27 cellular contexts compared by ENCODE assay signal in the genomic region with DNA sequence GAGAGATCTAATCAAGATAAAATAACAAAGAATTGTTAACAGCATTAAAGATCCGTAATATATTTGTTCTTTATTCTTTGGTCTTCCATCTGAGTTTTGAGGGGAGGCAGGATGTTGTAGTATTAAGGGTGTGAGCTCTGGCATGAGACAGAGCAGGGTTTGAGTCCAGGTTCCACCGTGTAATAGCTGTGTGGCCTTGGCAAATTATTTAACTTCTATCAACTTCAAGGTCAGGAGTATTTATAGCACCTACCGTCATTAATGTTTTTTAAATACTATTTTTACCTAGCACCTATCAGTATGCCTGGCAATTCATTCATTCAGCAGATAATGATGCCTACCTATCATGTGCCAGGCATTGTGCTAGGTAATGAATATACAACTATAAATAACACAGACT.
DNase-seq lines count a peak whose midpoint lies in the region; ATAC-seq, FAIRE-seq and TF ChIP-seq lines count a peak whose summit lies in the region.
"Had no signal": no experiment of that assay in that cellular context is flagged by ENCODE, and none has a peak within 500 bp of the region (broad histone marks: within the 10 kb centered on the region; RNA-seq: fewer than 3 reads in every experiment).

No MANE protein-coding gene starts in this region.

- no peak for FAIRE-seq in pancreas (lab: Jason Lieb, UNC)
- FAIRE-seq: A549, GM12878, GM12892, GM18507 had no signal

- peaks cover 8% of the 10 kb centered on the region for H3K4me1 ChIP-seq in mammary epithelial cell (ENCODE audit: insufficient read depth, low read length)
- peaks cover 30% of the 10 kb centered on the region for H3K4me1 ChIP-seq in left ventricle myocardium inferior
- peaks cover 12 to 23% (median 18%) of the 10 kb centered on the region in 3 donors for H3K4me1 ChIP-seq in pancreas
- H3K4me1 ChIP-seq: BLaER1 had no signal

- no peak overlapping the region for H3K4me3 Mint-ChIP-seq in MCF 10A (ENCODE audit: unreplicated experiment)
- H3K4me3 Mint-ChIP-seq: CD14-positive monocyte; CD4-positive, alpha-beta memory T cell; CD4-positive, CD25-positive, alpha-beta regulatory T cell; CD8-positive, alpha-beta memory T cell had no signal

- H3K79me2 ChIP-seq in mammary epithelial cell (ENCODE audit: insufficient read depth, low read length), result no peaks in the 10 kb centered on the region

- POLR2A ChIA-PET in MCF 10A (lab: Yijun Ruan, JAX), result interaction anchor here (1.0 to 1.4 kb wide), 2 partner anchors 11 to 343 kb away, joined by 3 to 4 read pairs; no protein-coding TSS in a partner anchor

- no peak for TF ChIP-seq CTCF in mammary epithelial cell (conservative IDR thresholded peaks at IDR 0.05 in 1 of 2, IDR thresholded peaks at IDR 0.05 in 1 of 2; ENCODE audit: extremely low read depth in 1 of 2, insufficient read depth in 1 of 2, low read depth in 1 of 2, low read length in 2 of 2)
- TF ChIP-seq CTCF in MCF 10A (IDR thresholded peaks at IDR 0.05; ENCODE audit: unreplicated experiment), result no peak
- no peak for TF ChIP-seq CTCF in left ventricle myocardium inferior (IDR thresholded peaks at IDR 0.05; ENCODE audit: borderline replicate concordance)
- no peak for TF ChIP-seq CTCF in pancreas (IDR thresholded peaks at IDR 0.05)

- H3K4me2 ChIP-seq in mammary epithelial cell (ENCODE audit: insufficient read depth, low read depth, low read length), result no peak overlapping the region
- H3K4me2 ChIP-seq: A549, BLaER1 had no signal

- in situ Hi-C loops in mammary epithelial cell (cut with MboI; ENCODE audit: low sequenced_read_pairs in 2 of 2), result loop anchor here in 1 of 2 donors (10.0 kb wide), 1 partner anchor 333 kb away; no protein-coding TSS in a partner anchor

- ATAC-seq in left ventricle myocardium superior (peak; percentile 45), pancreas (peak in 3 of 4 donors; percentile 29 to 70 (median 54))
- ATAC-seq: A549, GM12878 had no signal

- H3K27ac Mint-ChIP-seq in MCF 10A (ENCODE audit: low read depth, unreplicated experiment), result no peak overlapping the region
- H3K27ac Mint-ChIP-seq: CD14-positive monocyte; CD4-positive, alpha-beta memory T cell; CD8-positive, alpha-beta memory T cell had no signal

- no peaks in the 10 kb centered on the region for H3K27me3 Mint-ChIP-seq in MCF 10A (ENCODE audit: insufficient read depth, unreplicated experiment)

- H3K4me1 Mint-ChIP-seq in MCF 10A (ENCODE audit: insufficient read depth, unreplicated experiment), result no peaks in the 10 kb centered on the region
- H3K4me1 Mint-ChIP-seq: CD14-positive monocyte; CD4-positive, alpha-beta memory T cell; CD4-positive, CD25-positive, alpha-beta regulatory T cell; CD8-positive, alpha-beta memory T cell had no signal

- H3K9me3 Mint-ChIP-seq in MCF 10A (ENCODE audit: unreplicated experiment), result no peaks in the 10 kb centered on the region
- H3K9me3 Mint-ChIP-seq: CD4-positive, alpha-beta memory T cell; CD8-positive, alpha-beta memory T cell had no signal

- BruUV-seq in mammary epithelial cell (replicated peaks; lab: Mats Ljungman, UMichigan), result TSS peak; percentile 26
- no TSS peak for BruUV-seq in MCF 10A (replicated peaks; lab: Mats Ljungman, UMichigan)

- H3K4me3 ChIP-seq in mammary epithelial cell (replicated peaks in 1 of 3; ENCODE audit: insufficient read depth in 1 of 3, low read depth in 2 of 3, low read length in 3 of 3), result no peak overlapping the region
- H3K4me3 ChIP-seq in left ventricle myocardium inferior, result no peak overlapping the region
- no peak overlapping the region for H3K4me3 ChIP-seq in pancreas
- H3K4me3 ChIP-seq: A549, BLaER1, GM12878 had no signal

- H3K9me3 ChIP-seq in mammary epithelial cell (replicated peaks; ENCODE audit: insufficient read depth, low read length), result no peaks in the 10 kb centered on the region
- peaks cover 9% of the 10 kb centered on the region for H3K9me3 ChIP-seq in left ventricle myocardium inferior (replicated peaks)
- H3K9me3 ChIP-seq in pancreas, result no peaks in the 10 kb centered on the region
- H3K9me3 ChIP-seq: A549, BE2C, BLaER1 had no signal

- H3K36me3 Mint-ChIP-seq in MCF 10A (ENCODE audit: insufficient read depth, unreplicated experiment), result no peaks in the 10 kb centered on the region
- H3K36me3 Mint-ChIP-seq: CD14-positive monocyte; CD4-positive, alpha-beta memory T cell; CD4-positive, CD25-positive, alpha-beta regulatory T cell; CD8-positive, alpha-beta memory T cell had no signal

- CTCF ChIA-PET in mammary epithelial cell (lab: Charles Lee; ENCODE audit: low non-redundant PET), result no interaction called here
- CTCF ChIA-PET in MCF 10A (lab: Yijun Ruan, JAX), result interaction anchor here (0.6 to 9.3 kb wide), 6 partner anchors 17 to 445 kb away, joined by 3 to 222 read pairs (median 6); no protein-coding TSS in a partner anchor

- no peak overlapping the region for H3K27ac ChIP-seq in mammary epithelial cell (ENCODE audit: insufficient read depth, low read depth, low read length)
- no peak overlapping the region for H3K27ac ChIP-seq in left ventricle myocardium inferior (replicated peaks)
- peak overlapping the region in 2 of 4 donors; percentile 46 to 48 for H3K27ac ChIP-seq in pancreas
- H3K27ac ChIP-seq: 22Rv1, BLaER1 had no signal

- H3K27me3 ChIP-seq in mammary epithelial cell (ENCODE audit: insufficient read depth, low read length), result no peaks in the 10 kb centered on the region
- no peaks in the 10 kb centered on the region for H3K27me3 ChIP-seq in left ventricle myocardium inferior (ENCODE audit: low read depth)
- no peaks in the 10 kb centered on the region for H3K27me3 ChIP-seq in pancreas
- H3K27me3 ChIP-seq: BE2C, BLaER1 had no signal

- no peaks in the 10 kb centered on the region for H3K36me3 ChIP-seq in mammary epithelial cell (ENCODE audit: insufficient read depth, low read length)
- no peaks in the 10 kb centered on the region for H3K36me3 ChIP-seq in left ventricle myocardium inferior
- H3K36me3 ChIP-seq in pancreas, result no peaks in the 10 kb centered on the region
- H3K36me3 ChIP-seq: BE2C, BLaER1 had no signal

- H3K9ac ChIP-seq in mammary epithelial cell (ENCODE audit: insufficient read depth, low read length), result no peak overlapping the region
- H3K9ac ChIP-seq: BLaER1 had no signal

- intact Hi-C loops in mammary epithelial cell (cut with micrococcal nuclease) (no loop called here), MCF 10A (cut with micrococcal nuclease) (no loop called here), left ventricle myocardium superior (cut with micrococcal nuclease) (no loop called here), left ventricle myocardium inferior (cut with micrococcal nuclease) (no loop called here), pancreas (cut with DNase I) (no loop called here)

- no peaks in the 10 kb centered on the region for H4K20me1 ChIP-seq in mammary epithelial cell (ENCODE audit: insufficient read depth, low read length)
- H4K20me1 ChIP-seq: BLaER1 had no signal

- DNase-seq in mammary epithelial cell (no peak), MCF 10A (ENCODE audit: unreplicated experiment) (no peak), left ventricle myocardium superior (no peak), left ventricle myocardium inferior (no peak), pancreas (peak in 1 of 6 donors; percentile 38)
- no peak for DNase-seq in stimulated activated naive CD4-positive, alpha-beta T cell (lab: John Stamatoyannopoulos, UW)
- no peak for DNase-seq in activated CD4-positive, alpha-beta T cell treated with anti-CD3 and anti-CD28 coated beads, Interleukin-2, amount 50 U/mL, for 48 hours
- DNase-seq: BE2C; C1 segment of cervical spinal cord; CD4-positive, alpha-beta memory T cell; CD4-positive, CD25-positive, alpha-beta regulatory T cell; CD8-positive, alpha-beta memory T cell; COR-L47; DMS 273 treated with DMSO at 0.1 percent for 48 hours; DMS153; DMS53; DMS79; DND-41; EL; GDM1 had no signal

- dilution Hi-C loops in mammary epithelial cell (cut with HindIII; ENCODE audit: low sequenced_read_pairs), result loop anchor here (5.0 kb wide), 1 partner anchor 71 kb away; no protein-coding TSS in a partner anchor

- WGBS in mammary epithelial cell (ENCODE audit: low coverage, missing lambda C conversion rate), result 15% methylated on average over 3 of the region's 3 CpGs
- WGBS in pancreas, 2 donors, result 16 to 17% methylated on average over 3 of the region's 3 CpGs

- no peak overlapping the region for H2AFZ ChIP-seq in mammary epithelial cell (ENCODE audit: low read depth, low read length)
